ENCODE assay signal across 8 cellular contexts in genomic region chr21:25895565-25896205, GRCh38.
DNase-seq lines count a peak whose midpoint lies in the region; ATAC-seq and TF ChIP-seq lines count a peak whose summit lies in the region.

No MANE protein-coding gene starts in this region.

- H3K4me1 ChIP-seq in tibial artery = peaks cover 0 to 10% (median 1%) of the 10 kb centered on the region in 4 donors

- peaks cover 0 to 26% (median 12%) of the 10 kb centered on the region in 3 donors for H3K36me3 ChIP-seq in tibial artery

- no peak overlapping the region for H3K27ac Mint-ChIP-seq in natural killer cell
- H3K27ac Mint-ChIP-seq in natural killer cell treated with Interleukin-12 subunit alpha and Interleukin-12 subunit beta and Interleukin-15 and Interleukin-18, amount 100 ng/mL, for 72 hours = no peak overlapping the region

- H3K4me3 Mint-ChIP-seq in natural killer cell = no peak overlapping the region
- no peak overlapping the region for H3K4me3 Mint-ChIP-seq in natural killer cell treated with Interleukin-12 subunit alpha and Interleukin-12 subunit beta and Interleukin-15 and Interleukin-18, amount 100 ng/mL, for 72 hours

- H3K9me3 ChIP-seq in tibial artery = no peaks in the 10 kb centered on the region

- intact Hi-C loops in natural killer cell (cut with micrococcal nuclease) (loop anchor here (5.0 kb wide), 1 partner anchor 822 kb away; no protein-coding TSS in a partner anchor), tibial artery (cut with DNase I; ENCODE audit: low total_unique reads) (loop anchor here (5.0 kb wide), 1 partner anchor 277 kb away; the partner anchor contains the start of gene APP)

- no peak overlapping the region for H3K27ac ChIP-seq in tibial artery

- H3K27me3 ChIP-seq in tibial artery = no peaks in the 10 kb centered on the region

- DNase-seq in natural killer cell (no peak), NCI-H2107 treated with DMSO at 0.1 percent for 48 hours (lab: John Stamatoyannopoulos, UW; ENCODE audit: unreplicated experiment) (peak; percentile 60), amniotic stem cell (lab: John Stamatoyannopoulos, UW) (peak; percentile 10), hippocampal formation (lab: John Stamatoyannopoulos, UW) (peak; percentile 18 to 76), tibial artery (no peak), UCSD-AML1 (lab: John Stamatoyannopoulos, UW; ENCODE audit: unreplicated experiment) (no peak)
- no peak for DNase-seq in natural killer cell treated with Interleukin-12 subunit alpha and Interleukin-12 subunit beta and Interleukin-15 and Interleukin-18, amount 100 ng/mL, for 72 hours (ENCODE audit: low spot score)

- peak; percentile 24 for TF ChIP-seq CTCF in natural killer cell (IDR thresholded peaks at IDR 0.05)
- TF ChIP-seq CTCF in tibial artery (IDR thresholded peaks at IDR 0.05) = peak; percentile 61 to 63

- no peaks in the 10 kb centered on the region for H3K4me1 Mint-ChIP-seq in natural killer cell
- H3K4me1 Mint-ChIP-seq in natural killer cell treated with Interleukin-12 subunit alpha and Interleukin-12 subunit beta and Interleukin-15 and Interleukin-18, amount 100 ng/mL, for 72 hours (ENCODE audit: low read depth in 2 of 2) = peaks cover 0 to 4% of the 10 kb centered on the region in 2 donors

- H3K36me3 Mint-ChIP-seq in natural killer cell = no peaks in the 10 kb centered on the region
- H3K36me3 Mint-ChIP-seq in natural killer cell treated with Interleukin-12 subunit alpha and Interleukin-12 subunit beta and Interleukin-15 and Interleukin-18, amount 100 ng/mL, for 72 hours = no peaks in the 10 kb centered on the region

- ATAC-seq in natural killer cell = peak; percentile 46 to 57 (median 50)
- no peak for ATAC-seq in natural killer cell treated with Interleukin-12 subunit alpha and Interleukin-12 subunit beta and Interleukin-15 and Interleukin-18, amount 100 ng/mL, for 72 hours
- ATAC-seq in HG02798 (IDR thresholded peaks at IDR 0.05; ENCODE audit: poor library complexity, unreplicated experiment) = peak; percentile 64

- no peaks in the 10 kb centered on the region for H3K9me3 Mint-ChIP-seq in natural killer cell
- no peaks in the 10 kb centered on the region for H3K9me3 Mint-ChIP-seq in natural killer cell treated with Interleukin-12 subunit alpha and Interleukin-12 subunit beta and Interleukin-15 and Interleukin-18, amount 100 ng/mL, for 72 hours

- H3K27me3 Mint-ChIP-seq in natural killer cell (ENCODE audit: low read depth in 2 of 2) = no peaks in the 10 kb centered on the region
- no peaks in the 10 kb centered on the region for H3K27me3 Mint-ChIP-seq in natural killer cell treated with Interleukin-12 subunit alpha and Interleukin-12 subunit beta and Interleukin-15 and Interleukin-18, amount 100 ng/mL, for 72 hours

- no peak overlapping the region for H3K4me3 ChIP-seq in tibial artery

Comparison
In these comparisons a context has a peak if more than half of its experiments do, and no peak if none do; other contexts are left out.
1. ATAC-seq: peak in natural killer cell (3 of 3) and HG02798 (single experiment); none in natural killer cell treated with Interleukin-12 subunit alpha and Interleukin-12 subunit beta and Interleukin-15 and Interleukin-18, amount 100 ng/mL, for 72 hours (0 of 2).
2. DNase-seq: peak in NCI-H2107 treated with DMSO at 0.1 percent for 48 hours (single experiment), amniotic stem cell (single experiment) and hippocampal formation (2 of 2); none in natural killer cell (single experiment), natural killer cell treated with Interleukin-12 subunit alpha and Interleukin-12 subunit beta and Interleukin-15 and Interleukin-18, amount 100 ng/mL, for 72 hours (single experiment), tibial artery (0 of 2) and UCSD-AML1 (single experiment).